ENCODE assay signal across 33 cellular contexts in genomic region chr3:8976540-8977182, GRCh38.
"Had no signal": no experiment of that assay in that cellular context is flagged by ENCODE, and none has a peak within 500 bp of the region (broad histone marks: within the 10 kb centered on the region; RNA-seq: fewer than 3 reads in every experiment).

No MANE protein-coding gene starts in this region.

- H3K27ac ChIP-seq: adrenal gland, body of pancreas, cardiac muscle cell, colonic mucosa, epithelial cell of prostate had no signal

- H3K9me3 Mint-ChIP-seq: activated CD4-positive, alpha-beta T cell treated with anti-CD3 and anti-CD28 coated beads, Interleukin-2, amount 10 ng/mL, durations not matched to agents 24 days and 14 days; activated naive CD4-positive, alpha-beta T cell treated with anti-CD3 and anti-CD28 coated beads, Interleukin-2, amount 50 U/mL, for 24 hours; activated naive CD8-positive, alpha-beta T cell treated with anti-CD3 and anti-CD28 coated beads, Interleukin-2, amount 50 U/mL, for 24 hours; activated T-helper 1 cell treated with anti-CD3 and anti-CD28 coated beads, Interleukin-12 subunit alpha, Interleukin-12 subunit beta, Interleukin-2, Interleukin-4 antibody, amounts not matched to agents 30 ng/mL and 10 ng/mL and 1 ng/mL, durations not matched to agents 14 hours and 24 hours and 36 hours; activated T-helper 2 cell treated with anti-CD3 and anti-CD28 coated beads, Interferon-gamma antibody, Interleukin-2, Interleukin-4, amounts not matched to agents 10 μg/mL and 5 μg/mL and 100 μg/mL, durations not matched to agents 14 hours and 24 hours and 36 hours had no signal

- H3K4me3 Mint-ChIP-seq: activated CD4-positive, alpha-beta memory T cell treated with anti-CD3 and anti-CD28 coated beads for 36 hours; activated CD4-positive, alpha-beta T cell treated with anti-CD3 and anti-CD28 coated beads for 36 hours; activated CD4-positive, alpha-beta T cell treated with anti-CD3 and anti-CD28 coated beads, Interleukin-2, amount 10 ng/mL, durations not matched to agents 24 days and 14 days; activated CD8-positive, alpha-beta memory T cell treated with anti-CD3 and anti-CD28 coated beads, Interleukin-2, amount 10 ng/mL, durations not matched to agents 7 days and 5 days; activated CD8-positive, alpha-beta T cell treated with anti-CD3 and anti-CD28 coated beads, Interleukin-2, amount 10 ng/mL, durations not matched to agents 7 days and 5 days; activated naive CD4-positive, alpha-beta T cell treated with anti-CD3 and anti-CD28 coated beads for 36 hours; activated naive CD4-positive, alpha-beta T cell treated with anti-CD3 and anti-CD28 coated beads, Interleukin-2, amount 50 U/mL, for 24 hours; activated naive CD8-positive, alpha-beta T cell treated with anti-CD3 and anti-CD28 coated beads for 36 hours; activated naive CD8-positive, alpha-beta T cell treated with anti-CD3 and anti-CD28 coated beads, Interleukin-2, amount 50 U/mL, for 24 hours; activated T-helper 1 cell treated with anti-CD3 and anti-CD28 coated beads, Interleukin-12 subunit alpha, Interleukin-12 subunit beta, Interleukin-2, Interleukin-4 antibody, amounts not matched to agents 30 ng/mL and 10 ng/mL and 1 ng/mL, durations not matched to agents 14 hours and 24 hours and 36 hours had no signal

- H3K36me3 ChIP-seq: adrenal gland, cardiac muscle cell, colonic mucosa had no signal

- H3K4me1 Mint-ChIP-seq: activated CD4-positive, alpha-beta T cell treated with anti-CD3 and anti-CD28 coated beads for 36 hours; activated CD4-positive, alpha-beta T cell treated with anti-CD3 and anti-CD28 coated beads, Interleukin-2, amount 10 ng/mL, durations not matched to agents 24 days and 14 days; activated CD8-positive, alpha-beta memory T cell treated with anti-CD3 and anti-CD28 coated beads, Interleukin-2, amount 10 ng/mL, durations not matched to agents 7 days and 5 days; activated naive CD4-positive, alpha-beta T cell treated with anti-CD3 and anti-CD28 coated beads, Interleukin-2, amount 50 U/mL, for 24 hours; activated naive CD8-positive, alpha-beta T cell treated with anti-CD3 and anti-CD28 coated beads for 36 hours; activated naive CD8-positive, alpha-beta T cell treated with anti-CD3 and anti-CD28 coated beads, Interleukin-2, amount 50 U/mL, for 24 hours had no signal

- FAIRE-seq: endometrium, endothelial cell of umbilical vein, frontal cortex had no signal

- H3K27me3 ChIP-seq: adrenal gland, body of pancreas, cardiac muscle cell, colonic mucosa had no signal

- ATAC-seq: activated CD4-positive, alpha-beta T cell treated with anti-CD3 and anti-CD28 coated beads for 36 hours; activated CD8-positive, alpha-beta memory T cell treated with anti-CD3 and anti-CD28 coated beads, Interleukin-2, amount 10 ng/mL, durations not matched to agents 7 days and 5 days; activated CD8-positive, alpha-beta T cell treated with anti-CD3 and anti-CD28 coated beads, Interleukin-2, amount 10 ng/mL, durations not matched to agents 7 days and 5 days; activated naive CD8-positive, alpha-beta T cell treated with anti-CD3 and anti-CD28 coated beads, Interleukin-2, amount 50 U/mL, for 24 hours; body of pancreas had no signal

- H3K27ac Mint-ChIP-seq: activated CD4-positive, alpha-beta memory T cell treated with anti-CD3 and anti-CD28 coated beads for 36 hours; activated CD4-positive, alpha-beta T cell treated with anti-CD3 and anti-CD28 coated beads for 36 hours; activated CD4-positive, alpha-beta T cell treated with anti-CD3 and anti-CD28 coated beads, Interleukin-2, amount 10 ng/mL, durations not matched to agents 24 days and 14 days; activated CD8-positive, alpha-beta memory T cell treated with anti-CD3 and anti-CD28 coated beads, Interleukin-2, amount 10 ng/mL, durations not matched to agents 7 days and 5 days; activated CD8-positive, alpha-beta T cell treated with anti-CD3 and anti-CD28 coated beads, Interleukin-2, amount 10 ng/mL, durations not matched to agents 7 days and 5 days; activated naive CD4-positive, alpha-beta T cell treated with anti-CD3 and anti-CD28 coated beads for 36 hours; activated naive CD4-positive, alpha-beta T cell treated with anti-CD3 and anti-CD28 coated beads, Interleukin-2, amount 50 U/mL, for 24 hours; activated naive CD8-positive, alpha-beta T cell treated with anti-CD3 and anti-CD28 coated beads for 36 hours; activated naive CD8-positive, alpha-beta T cell treated with anti-CD3 and anti-CD28 coated beads, Interleukin-2, amount 50 U/mL, for 24 hours; activated T-helper 1 cell treated with anti-CD3 and anti-CD28 coated beads, Interleukin-12 subunit alpha, Interleukin-12 subunit beta, Interleukin-2, Interleukin-4 antibody, amounts not matched to agents 30 ng/mL and 10 ng/mL and 1 ng/mL, durations not matched to agents 14 hours and 24 hours and 36 hours; activated T-helper 2 cell treated with anti-CD3 and anti-CD28 coated beads, Interferon-gamma antibody, Interleukin-2, Interleukin-4, amounts not matched to agents 10 μg/mL and 5 μg/mL and 100 μg/mL, durations not matched to agents 14 hours and 24 hours and 36 hours had no signal

- H3K4me3 ChIP-seq: adrenal gland, body of pancreas, cardiac muscle cell, colonic mucosa had no signal

- H3K36me3 Mint-ChIP-seq: activated CD4-positive, alpha-beta memory T cell treated with anti-CD3 and anti-CD28 coated beads for 36 hours; activated CD8-positive, alpha-beta memory T cell treated with anti-CD3 and anti-CD28 coated beads, Interleukin-2, amount 10 ng/mL, durations not matched to agents 7 days and 5 days; activated naive CD4-positive, alpha-beta T cell treated with anti-CD3 and anti-CD28 coated beads, Interleukin-2, amount 50 U/mL, for 24 hours; activated naive CD8-positive, alpha-beta T cell treated with anti-CD3 and anti-CD28 coated beads for 36 hours had no signal

- H3K4me1 ChIP-seq: adrenal gland, body of pancreas, colonic mucosa had no signal

- H3K9me3 ChIP-seq: adrenal gland, colonic mucosa had no signal

- DNase-seq: activated CD4-positive, alpha-beta memory T cell treated with anti-CD3 and anti-CD28 coated beads for 36 hours; activated CD4-positive, alpha-beta T cell treated with anti-CD3 and anti-CD28 coated beads for 36 hours; activated CD4-positive, alpha-beta T cell treated with anti-CD3 and anti-CD28 coated beads, Interleukin-2, amount 10 ng/mL, durations not matched to agents 24 days and 14 days; activated CD4-positive, CD25-positive, alpha-beta regulatory T cell; activated CD4-positive, CD25-positive, alpha-beta regulatory T cell treated with anti-CD3 and anti-CD28 coated beads, Interleukin-2, amount 50 U/mL, for 72 hours; activated CD8-positive, alpha-beta memory T cell treated with anti-CD3 and anti-CD28 coated beads, Interleukin-2, amount 50 U/mL, for 4 hours; activated CD8-positive, alpha-beta T cell treated with anti-CD3 and anti-CD28 coated beads, Interleukin-2, amount 10 ng/mL, durations not matched to agents 7 days and 5 days; activated effector memory CD4-positive, alpha-beta T cell treated with anti-CD3 and anti-CD28 coated beads, Interleukin-2, amount 50 U/mL, for 16 hours; activated naive CD4-positive, alpha-beta T cell treated with anti-CD3 and anti-CD28 coated beads for 36 hours; activated naive CD8-positive, alpha-beta T cell treated with anti-CD3 and anti-CD28 coated beads for 36 hours; activated naive CD8-positive, alpha-beta T cell treated with anti-CD3 and anti-CD28 coated beads, Interleukin-2, amount 50 U/mL, for 24 hours; activated T-cell treated with anti-CD3 and anti-CD28 coated beads, Interleukin-2, amount 50 U/mL, for 1 hour; activated T-cell treated with anti-CD3 and anti-CD28 coated beads, Interleukin-2, amount 50 U/mL, for 48 hours; adrenal gland; amygdala; aorta; body of pancreas; central memory CD4-positive, alpha-beta T cell; cerebellar nuclear complex; colonic mucosa; effector CD8-positive, alpha-beta T cell; foreskin fibroblast; head of caudate nucleus; T-helper 2 cell had no signal
